Comparison of ENCODE assay signal across 17 cellular contexts in genomic region chr12:90989617-90990232, GRCh38. TPM values are rescaled to one million over a fixed set of nuclear protein-coding genes. Genes with fewer than 3 reads are reported as not detected.
DNase-seq lines count a peak whose midpoint lies in the region; ATAC-seq and TF ChIP-seq lines count a peak whose summit lies in the region.
"Had no signal": no experiment of that assay in that cellular context is flagged by ENCODE, and none has a peak within 500 bp of the region (broad histone marks: within the 10 kb centered on the region; RNA-seq: fewer than 3 reads in every experiment).

No MANE protein-coding gene starts in this region.

- H3K4me1 ChIP-seq in heart left ventricle (peaks cover 0 to 11% (median 0%) of the 10 kb centered on the region in 12 donors), right atrium auricular region (no peaks in the 10 kb centered on the region), vagina (no peaks in the 10 kb centered on the region)
- H3K4me1 ChIP-seq: BLaER1 had no signal

- H3K36me3 ChIP-seq in heart left ventricle (no peaks in the 10 kb centered on the region), right atrium auricular region (no peaks in the 10 kb centered on the region), vagina (no peaks in the 10 kb centered on the region)
- H3K36me3 ChIP-seq: BLaER1 had no signal

- no peaks in the 10 kb centered on the region for H3K27me3 ChIP-seq in heart left ventricle
- no peaks in the 10 kb centered on the region for H3K27me3 ChIP-seq in right atrium auricular region
- H3K27me3 ChIP-seq in vagina = no peaks in the 10 kb centered on the region
- H3K27me3 ChIP-seq: BLaER1 had no signal

- TF ChIP-seq CTCF in heart left ventricle (IDR thresholded peaks at IDR 0.05) = no peak
- no peak for TF ChIP-seq CTCF in right atrium auricular region (IDR thresholded peaks at IDR 0.05)
- no peak for TF ChIP-seq CTCF in vagina (IDR thresholded peaks at IDR 0.05)

- no peak overlapping the region for H3K4me3 ChIP-seq in heart left ventricle
- no peak overlapping the region for H3K4me3 ChIP-seq in right atrium auricular region
- H3K4me3 ChIP-seq in vagina = no peak overlapping the region
- H3K4me3 ChIP-seq: BLaER1 had no signal

- 60 to 68% (median 62%) methylated on average over 3 of the region's 3 CpGs for WGBS in heart left ventricle, 4 donors

- ATAC-seq in heart left ventricle (peak; percentile 47 to 72 (median 59)), HG03342 (IDR thresholded peaks at IDR 0.05; ENCODE audit: unreplicated experiment) (no peak), GM18498 (IDR thresholded peaks at IDR 0.05; ENCODE audit: unreplicated experiment) (no peak)

- H3K27ac ChIP-seq in heart left ventricle = peak overlapping the region in 7 of 12 donors; percentile 5 to 60 (median 50)
- H3K27ac ChIP-seq in right atrium auricular region = peak overlapping the region; percentile 5 to 26
- peak overlapping the region; percentile 24 for H3K27ac ChIP-seq in vagina
- H3K27ac ChIP-seq: 22Rv1, BLaER1 had no signal

- DNase-seq in NCI-H446 treated with DMSO at 0.1 percent for 48 hours (lab: John Stamatoyannopoulos, UW) = peak; percentile 35
- DNase-seq in NCI-H446 (lab: John Stamatoyannopoulos, UW) = no peak
- DNase-seq in heart left ventricle = no peak
- no peak for DNase-seq in right atrium auricular region (ENCODE audit: low spot score)
- DNase-seq in vagina (ENCODE audit: extremely low spot score in 2 of 2) = no peak
- DNase-seq in NCI-H146 treated with DMSO at 0.1 percent for 48 hours (lab: John Stamatoyannopoulos, UW; ENCODE audit: unreplicated experiment) = no peak
- DNase-seq: AML-193, DMS53, GF-D8, HCEC 1CT, HFFc6 had no signal

- TF ChIP-seq POLR2A in heart left ventricle (IDR thresholded peaks at IDR 0.05) (no peak), vagina (IDR thresholded peaks at IDR 0.05) (no peak)

- H3K9me3 ChIP-seq in heart left ventricle (peaks cover 0 to 6% (median 0%) of the 10 kb centered on the region in 12 donors), right atrium auricular region (peaks cover 0 to 6% of the 10 kb centered on the region in 2 donors), vagina (no peaks in the 10 kb centered on the region)
- H3K9me3 ChIP-seq: BLaER1 had no signal

- intact Hi-C loops in heart left ventricle (cut with DNase I) (loop anchor here in 3 of 10 donors (10.0 kb wide), 3 partner anchors 105 to 185 kb away; no protein-coding TSS in a partner anchor), vagina (cut with DNase I) (no loop called here)

RNA-seq across cellular contexts. Expression of gene EPYC, which starts 15.0 kb away (rescaled TPM):
- total RNA-seq in heart left ventricle (not detected), right atrium auricular region (not detected), vagina (not detected)
- not detected for polyA plus RNA-seq in heart left ventricle
- total RNA-seq: HFFc6, HT-29 had no signal

RNA-seq across cellular contexts. Expression of gene CCER1, which starts 34.7 kb away (rescaled TPM):
- total RNA-seq in heart left ventricle (not detected), right atrium auricular region (not detected), vagina (not detected)
- polyA plus RNA-seq in heart left ventricle = not detected
- total RNA-seq: H4, HFFc6, HT-29 had no signal

Comparison
In these comparisons a context has a peak if more than half of its experiments do, and no peak if none do; other contexts are left out.
1. ATAC-seq: peak in heart left ventricle (4 of 4); none in HG03342 (single experiment) and GM18498 (single experiment).
2. Peak in every context shown above with its lines, with median percentiles within 50 percentile points of each other: H3K27ac ChIP-seq.